15 cellular contexts compared by ENCODE assay signal in genomic region chr11:14022821-14023220, GRCh38.
A peak's percentile ranks its signal among the peaks of the same experiment; 100 is the strongest.
DNase-seq lines count a peak whose midpoint lies in the region; ATAC-seq and TF ChIP-seq lines count a peak whose summit lies in the region.
"Had no signal": no experiment of that assay in that cellular context is flagged by ENCODE, and none has a peak within 500 bp of the region (broad histone marks: within the 10 kb centered on the region; RNA-seq: fewer than 3 reads in every experiment).

No MANE protein-coding gene starts in this region.

- TF ChIP-seq CTCF in endodermal cell (conservative IDR thresholded peaks at IDR 0.05) (no peak), nephron (IDR thresholded peaks at IDR 0.05; ENCODE audit: unreplicated experiment in 3 of 3) (no peak)

- H3K27ac Mint-ChIP-seq in endodermal cell = no peak overlapping the region
- H3K27ac Mint-ChIP-seq in nephron = peak overlapping the region; percentile 32 to 80 (median 49)
- H3K27ac Mint-ChIP-seq: B cell; CD4-positive, alpha-beta T cell had no signal

- H3K9me3 ChIP-seq in endodermal cell (ENCODE audit: control insufficient read depth, low read length) (no peaks in the 10 kb centered on the region), stomach smooth muscle (ENCODE audit: control insufficient read depth in 2 of 2, low read length in 2 of 2) (no peaks in the 10 kb centered on the region)

- H3K4me1 ChIP-seq in endodermal cell (ENCODE audit: control insufficient read depth, insufficient read depth, low read length) = peaks cover 4% of the 10 kb centered on the region
- H3K4me1 ChIP-seq in stomach smooth muscle (ENCODE audit: control insufficient read depth, insufficient read depth, low read length) = peaks cover 42% of the 10 kb centered on the region

- no peaks in the 10 kb centered on the region for H3K36me3 Mint-ChIP-seq in endodermal cell (ENCODE audit: low read depth)
- no peaks in the 10 kb centered on the region for H3K36me3 Mint-ChIP-seq in nephron (ENCODE audit: low read depth)

- no peak for ATAC-seq in GM19324 (IDR thresholded peaks at IDR 0.05; ENCODE audit: low FRiP score, unreplicated experiment)
- no peak for ATAC-seq in GM18909 (IDR thresholded peaks at IDR 0.05; ENCODE audit: poor library complexity, unreplicated experiment)
- ATAC-seq in GM18502 (IDR thresholded peaks at IDR 0.05; ENCODE audit: poor library complexity, unreplicated experiment) = no peak
- ATAC-seq: GM12878 had no signal

- peaks cover 9% of the 10 kb centered on the region for H3K27me3 Mint-ChIP-seq in endodermal cell (ENCODE audit: insufficient read depth)
- peaks cover 4% of the 10 kb centered on the region for H3K27me3 Mint-ChIP-seq in nephron (ENCODE audit: low read depth)
- H3K27me3 Mint-ChIP-seq: CD4-positive, alpha-beta T cell had no signal

- 78% methylated on average over 6 of the region's 6 CpGs; no CpG with 5 or more reads in 1 of the 2 experiments for WGBS in endodermal cell (ENCODE audit: insufficient coverage in 1 of 2, insufficient read length in 1 of 2), 2 experiments

- H3K4me3 ChIP-seq in endodermal cell (ENCODE audit: low read length) (no peak overlapping the region), stomach smooth muscle (ENCODE audit: low read length in 2 of 2) (no peak overlapping the region)
- H3K4me3 ChIP-seq: GM12878, GM23248 had no signal

- no peaks in the 10 kb centered on the region for H3K27me3 ChIP-seq in endodermal cell (ENCODE audit: control insufficient read depth, insufficient read depth, low read length, poor library complexity, severe bottlenecking)
- H3K27me3 ChIP-seq in stomach smooth muscle (ENCODE audit: control insufficient read depth in 1 of 2, insufficient read depth in 2 of 2, low read length in 2 of 2) = no peaks in the 10 kb centered on the region

- no peak overlapping the region for H3K27ac ChIP-seq in endodermal cell (ENCODE audit: low read depth, low read length)
- H3K27ac ChIP-seq in stomach smooth muscle (ENCODE audit: low read length) = peak overlapping the region; percentile 69
- H3K27ac ChIP-seq: GM23248 had no signal

- H3K36me3 ChIP-seq in endodermal cell (ENCODE audit: control insufficient read depth, insufficient read depth, low read length) (no peaks in the 10 kb centered on the region), stomach smooth muscle (ENCODE audit: control insufficient read depth in 2 of 2, insufficient read depth in 2 of 2, low read length in 2 of 2) (no peaks in the 10 kb centered on the region)

- H3K4me3 Mint-ChIP-seq in endodermal cell = no peak overlapping the region
- no peak overlapping the region for H3K4me3 Mint-ChIP-seq in nephron
- H3K4me3 Mint-ChIP-seq: B cell; CD4-positive, alpha-beta T cell had no signal

- DNase-seq in NCI-H69 (lab: John Stamatoyannopoulos, UW) (peak; percentile 89), endodermal cell (peak; percentile 57)
- DNase-seq: C1 segment of cervical spinal cord; Calu3; CD4-positive, alpha-beta T cell; DMS 273 treated with DMSO at 0.1 percent for 48 hours; GM23248; H7 had no signal

- H3K9ac ChIP-seq in endodermal cell (ENCODE audit: extremely low read depth, low read length, poor library complexity, severe bottlenecking) (no peak overlapping the region), stomach smooth muscle (ENCODE audit: low read length in 2 of 2) (no peak overlapping the region)
- H3K9ac ChIP-seq: GM23248 had no signal

- no peaks in the 10 kb centered on the region for H3K9me3 Mint-ChIP-seq in endodermal cell
- H3K9me3 Mint-ChIP-seq in nephron = no peaks in the 10 kb centered on the region
- H3K9me3 Mint-ChIP-seq: CD4-positive, alpha-beta T cell had no signal

- H3K4me1 Mint-ChIP-seq in endodermal cell = peaks cover 18% of the 10 kb centered on the region
- peaks cover 42% of the 10 kb centered on the region for H3K4me1 Mint-ChIP-seq in nephron
- H3K4me1 Mint-ChIP-seq: B cell had no signal
